In genomic region chr9:128419061-128419925, GRCh38 we compare ENCODE assay signal across 2 cellular contexts.
TF ChIP-seq lines count a peak whose summit lies in the region.

No MANE protein-coding gene starts in this region.

TF ChIP-seq in A549, 52 proteins besides CTCF, POLR2A, EP300 and RAD21 (continued from another document):
- TF ChIP-seq ZC3H11A (IDR thresholded peaks at IDR 0.05) (no peak), CEBPB (IDR thresholded peaks at IDR 0.05) (no peak), RFX5 (IDR thresholded peaks at IDR 0.05) (no peak), HOXB5 (CRISPR knock-in tag; IDR thresholded peaks at IDR 0.05) (no peak), ELK1 (IDR thresholded peaks at IDR 0.05; ENCODE audit: low read depth, low read length) (no peak), HOXA7 (CRISPR knock-in tag; IDR thresholded peaks at IDR 0.05) (no peak)

TF ChIP-seq in HCT116, 20 proteins besides CTCF, POLR2A, EP300 and RAD21 (continued from another document):
- no peak for TF ChIP-seq POLR2AphosphoS5 (IDR thresholded peaks at IDR 0.05; ENCODE audit: low read depth, low read length)
- peak; percentile 5 for TF ChIP-seq TCF7L2 (IDR thresholded peaks at IDR 0.05; ENCODE audit: borderline replicate concordance, extremely low read depth, insufficient read depth, insufficient read length)
